In the genomic region with DNA sequence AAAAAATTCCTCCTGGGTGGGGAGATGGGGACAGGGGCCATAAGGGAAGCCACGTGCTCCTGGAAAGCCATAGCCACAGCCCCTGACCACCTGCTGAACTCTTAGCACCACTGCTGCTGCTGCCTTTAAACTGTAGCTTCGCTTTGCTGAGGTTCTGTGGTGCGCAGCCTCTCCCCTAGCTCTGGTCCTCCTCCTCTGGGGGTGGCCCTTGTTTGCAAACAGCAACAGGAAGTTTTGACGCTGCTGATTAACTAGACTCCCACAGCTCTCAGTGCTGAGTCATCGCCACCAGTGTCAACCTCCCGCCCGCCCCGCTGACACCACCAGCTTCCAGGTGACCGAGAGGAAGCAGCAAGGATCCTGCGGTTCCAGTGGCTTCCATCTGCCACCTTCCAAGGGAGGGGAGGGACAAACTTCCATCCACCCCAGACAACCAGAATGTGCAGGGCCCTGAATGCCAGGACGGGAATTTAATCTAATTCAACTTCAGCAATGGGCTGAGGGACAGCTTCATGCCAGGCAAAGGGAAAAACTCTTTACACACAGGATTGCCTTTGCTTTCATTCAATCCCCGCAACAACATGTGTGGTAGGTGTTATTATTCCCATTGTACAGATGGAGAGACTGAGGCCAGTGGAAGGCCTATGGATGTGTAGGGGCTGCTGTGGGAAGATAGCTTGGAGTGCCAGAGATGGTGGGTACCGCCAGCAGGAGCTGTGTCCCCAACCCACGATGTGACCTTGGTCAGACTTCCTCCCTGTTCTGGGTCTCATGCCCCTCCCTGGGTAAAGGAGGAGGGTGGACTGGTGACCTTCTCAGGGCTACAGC, we compare ENCODE assay signal across 8 cellular contexts. TPM values are rescaled to one million over a fixed set of nuclear protein-coding genes. Genes with fewer than 3 reads are reported as not detected.
DNase-seq lines count a peak whose midpoint lies in the region; ATAC-seq and TF ChIP-seq lines count a peak whose summit lies in the region.

No MANE protein-coding gene starts in this region.

- TF ChIP-seq CTCF in right atrium auricular region (IDR thresholded peaks at IDR 0.05) (no peak), spleen (IDR thresholded peaks at IDR 0.05 in 8 of 11, conservative IDR thresholded peaks at IDR 0.05 in 3 of 11) (no peak)

- peak; percentile 96 for DNase-seq in CD1c-positive myeloid dendritic cell (ENCODE audit: extremely low spot score)
- DNase-seq in RKO (ENCODE audit: low spot score): peak; percentile 90
- peak; percentile 78 for DNase-seq in activated effector memory CD4-positive, alpha-beta T cell treated with Interleukin-2 at 50 U/mL for 16 hours
- peak; percentile 94 for DNase-seq in right atrium auricular region (ENCODE audit: low spot score)
- peak; percentile 96 for DNase-seq in spleen
- no peak for DNase-seq in NCI-H2171 treated with DMSO at 0.1 percent for 48 hours (lab: John Stamatoyannopoulos, UW)

- H3K9me3 ChIP-seq in right atrium auricular region: no peaks in the 10 kb centered on the region
- no peaks in the 10 kb centered on the region for H3K9me3 ChIP-seq in spleen

- H3K27me3 ChIP-seq in right atrium auricular region: no peaks in the 10 kb centered on the region
- H3K27me3 ChIP-seq in spleen (replicated peaks in 1 of 7): peaks cover 0 to 4% (median 0%) of the 10 kb centered on the region in 7 donors

- 12 to 17% (median 13%) methylated on average over 11 to 14 of the region's 14 CpGs for WGBS in spleen, 5 donors

- H3K27ac ChIP-seq in right atrium auricular region (peak overlapping the region; percentile 17 to 53), spleen (peak overlapping the region; percentile 60 to 89 (median 83))

- TF ChIP-seq POLR2A in GM19193 (IDR thresholded peaks at IDR 0.05; ENCODE audit: extremely low read depth, insufficient read depth, insufficient read length) (peak; percentile 64), spleen (IDR thresholded peaks at IDR 0.05) (peak in 1 of 3 donors; percentile 38)

- ATAC-seq in HG03280 (IDR thresholded peaks at IDR 0.05; ENCODE audit: unreplicated experiment): peak; percentile 98

- H3K36me3 ChIP-seq in right atrium auricular region (no peaks in the 10 kb centered on the region), spleen (no peaks in the 10 kb centered on the region)

- intact Hi-C loops in spleen (cut with DNase I; ENCODE audit: low total_unique reads): no loop called here

- H3K4me1 ChIP-seq in right atrium auricular region: peaks cover 0 to 30% of the 10 kb centered on the region in 2 donors
- H3K4me1 ChIP-seq in spleen: peaks cover 21 to 50% (median 35%) of the 10 kb centered on the region in 6 donors

- no peak overlapping the region for H3K4me3 ChIP-seq in right atrium auricular region
- H3K4me3 ChIP-seq in spleen: peak overlapping the region in 2 of 8 donors; percentile 2 to 45

RNA-seq across cellular contexts. Expression of gene KIFC3, which starts 8.1 kb away (rescaled TPM):
- total RNA-seq in right atrium auricular region (10 to 100 TPM; 40.6 to 59.5 TPM), spleen (10 to 100 TPM; 30.3 to 61.5 (median 47.5) TPM)
- polyA plus RNA-seq in spleen: 10 to 100 TPM in 2 of 3 donors, 1 to 10 TPM in 1; 4.6 to 25.2 (median 15.9) TPM
